In the genomic region with DNA sequence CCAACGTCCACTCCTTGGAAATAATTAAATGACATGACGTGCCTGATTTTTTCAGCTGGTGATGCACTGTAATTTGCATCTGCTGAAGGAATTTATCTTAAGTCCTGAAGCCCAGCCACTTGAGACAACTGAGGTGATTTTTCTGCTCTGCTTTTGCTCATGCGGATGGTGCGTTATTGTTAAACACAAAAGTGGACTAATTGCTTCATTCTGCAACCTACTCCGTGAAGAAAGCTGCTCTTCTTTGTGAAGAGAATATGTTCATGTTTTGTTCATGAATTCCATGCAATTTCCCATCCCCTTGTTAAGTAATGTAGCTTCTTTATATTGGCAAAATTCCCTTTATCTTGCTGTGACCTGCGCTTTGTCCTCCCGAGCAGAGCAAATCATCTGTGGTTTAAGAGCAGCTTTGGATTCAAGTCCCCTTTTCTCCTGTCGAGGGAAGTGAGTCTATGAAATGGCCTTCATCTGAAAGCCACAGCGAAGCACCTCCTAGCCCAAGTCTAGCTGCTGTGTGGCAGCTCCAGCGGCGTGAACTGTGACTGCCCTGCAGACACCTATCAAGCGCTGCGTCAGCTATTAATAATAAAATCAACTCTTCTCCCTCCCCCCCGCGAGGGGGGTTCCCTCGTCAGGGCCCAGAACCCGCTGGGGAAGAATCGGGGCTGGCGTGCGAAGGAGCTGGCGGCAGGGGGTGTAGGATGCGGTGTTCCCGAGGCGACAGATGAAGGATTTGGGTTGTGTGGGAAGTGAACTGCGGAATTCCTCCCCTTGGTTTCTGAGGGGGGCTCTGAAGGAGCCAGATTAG, we compare ENCODE assay signal across 1 cellular context.
TF ChIP-seq lines count a peak whose summit lies in the region.

No MANE protein-coding gene starts in this region.

TF ChIP-seq in K562, 482 proteins besides CTCF, POLR2A, EP300 and RAD21 (continued from another document):
- TF ChIP-seq KDM5B (IDR thresholded peaks at IDR 0.05; ENCODE audit: insufficient replicate concordance, low read depth, low read length) (no peak), MTA1 (IDR thresholded peaks at IDR 0.05; ENCODE audit: borderline replicate concordance) (0 out of 2 replicates have a peak, but pooled peaks have one; percentile 15), MED1 (CRISPR knock-in tag; IDR thresholded peaks at IDR 0.05; ENCODE audit: borderline replicate concordance) (no peak), CBX5 (IDR thresholded peaks at IDR 0.05; ENCODE audit: borderline replicate concordance, low read depth) (no peak), LARP7 (IDR thresholded peaks at IDR 0.05) (no peak), E2F3 (CRISPR knock-in tag; IDR thresholded peaks at IDR 0.05) (no peak), MAFG (tag; conservative IDR thresholded peaks at IDR 0.05) (peak; percentile 47), TAF9B (IDR thresholded peaks at IDR 0.05; ENCODE audit: partially characterized antibody) (no peak), SMAD3 (CRISPR knock-in tag; conservative IDR thresholded peaks at IDR 0.05) (no peak), JUN (IDR thresholded peaks at IDR 0.05; ENCODE audit: borderline replicate concordance, low read depth, low read length) (no peak), JUN (CRISPR knock-in tag; IDR thresholded peaks at IDR 0.05; ENCODE audit: borderline replicate concordance) (no peak), ZNF668 (CRISPR knock-in tag; IDR thresholded peaks at IDR 0.05) (no peak), SUPT5H (IDR thresholded peaks at IDR 0.05) (no peak), MYC (IDR thresholded peaks at IDR 0.05; ENCODE audit: low read depth, low read length) (no peak), MYC (CRISPR knock-in tag; IDR thresholded peaks at IDR 0.05; ENCODE audit: borderline replicate concordance, low read depth) (0 out of 2 replicates have a peak, but pooled peaks have one; percentile 85), ETV5 (CRISPR knock-in tag; IDR thresholded peaks at IDR 0.05; ENCODE audit: low read depth) (no peak), ZNF3 (CRISPR knock-in tag; IDR thresholded peaks at IDR 0.05) (no peak), CREBBP (IDR thresholded peaks at IDR 0.05; ENCODE audit: low read depth, low read length) (no peak), ZSCAN29 (IDR thresholded peaks at IDR 0.05) (no peak), MGA (IDR thresholded peaks at IDR 0.05) (no peak), SMARCE1 (IDR thresholded peaks at IDR 0.05) (0 out of 2 replicates have a peak, but pooled peaks have one; percentile 29), MAFF (IDR thresholded peaks at IDR 0.05; ENCODE audit: low read length) (0 out of 2 replicates have a peak, but pooled peaks have one; percentile 3), JUNB (CRISPR knock-in tag; conservative IDR thresholded peaks at IDR 0.05) (no peak), PATZ1 (CRISPR knock-in tag; IDR thresholded peaks at IDR 0.05; ENCODE audit: borderline replicate concordance) (no peak)
- TF ChIP-seq, protein P1, sequence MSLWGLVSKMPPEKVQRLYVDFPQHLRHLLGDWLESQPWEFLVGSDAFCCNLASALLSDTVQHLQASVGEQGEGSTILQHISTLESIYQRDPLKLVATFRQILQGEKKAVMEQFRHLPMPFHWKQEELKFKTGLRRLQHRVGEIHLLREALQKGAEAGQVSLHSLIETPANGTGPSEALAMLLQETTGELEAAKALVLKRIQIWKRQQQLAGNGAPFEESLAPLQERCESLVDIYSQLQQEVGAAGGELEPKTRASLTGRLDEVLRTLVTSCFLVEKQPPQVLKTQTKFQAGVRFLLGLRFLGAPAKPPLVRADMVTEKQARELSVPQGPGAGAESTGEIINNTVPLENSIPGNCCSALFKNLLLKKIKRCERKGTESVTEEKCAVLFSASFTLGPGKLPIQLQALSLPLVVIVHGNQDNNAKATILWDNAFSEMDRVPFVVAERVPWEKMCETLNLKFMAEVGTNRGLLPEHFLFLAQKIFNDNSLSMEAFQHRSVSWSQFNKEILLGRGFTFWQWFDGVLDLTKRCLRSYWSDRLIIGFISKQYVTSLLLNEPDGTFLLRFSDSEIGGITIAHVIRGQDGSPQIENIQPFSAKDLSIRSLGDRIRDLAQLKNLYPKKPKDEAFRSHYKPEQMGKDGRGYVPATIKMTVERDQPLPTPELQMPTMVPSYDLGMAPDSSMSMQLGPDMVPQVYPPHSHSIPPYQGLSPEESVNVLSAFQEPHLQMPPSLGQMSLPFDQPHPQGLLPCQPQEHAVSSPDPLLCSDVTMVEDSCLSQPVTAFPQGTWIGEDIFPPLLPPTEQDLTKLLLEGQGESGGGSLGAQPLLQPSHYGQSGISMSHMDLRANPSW (CRISPR knock-in tag; IDR thresholded peaks at IDR 0.05): no peak
